ENCODE assay signal across 8 cellular contexts in the genomic region with DNA sequence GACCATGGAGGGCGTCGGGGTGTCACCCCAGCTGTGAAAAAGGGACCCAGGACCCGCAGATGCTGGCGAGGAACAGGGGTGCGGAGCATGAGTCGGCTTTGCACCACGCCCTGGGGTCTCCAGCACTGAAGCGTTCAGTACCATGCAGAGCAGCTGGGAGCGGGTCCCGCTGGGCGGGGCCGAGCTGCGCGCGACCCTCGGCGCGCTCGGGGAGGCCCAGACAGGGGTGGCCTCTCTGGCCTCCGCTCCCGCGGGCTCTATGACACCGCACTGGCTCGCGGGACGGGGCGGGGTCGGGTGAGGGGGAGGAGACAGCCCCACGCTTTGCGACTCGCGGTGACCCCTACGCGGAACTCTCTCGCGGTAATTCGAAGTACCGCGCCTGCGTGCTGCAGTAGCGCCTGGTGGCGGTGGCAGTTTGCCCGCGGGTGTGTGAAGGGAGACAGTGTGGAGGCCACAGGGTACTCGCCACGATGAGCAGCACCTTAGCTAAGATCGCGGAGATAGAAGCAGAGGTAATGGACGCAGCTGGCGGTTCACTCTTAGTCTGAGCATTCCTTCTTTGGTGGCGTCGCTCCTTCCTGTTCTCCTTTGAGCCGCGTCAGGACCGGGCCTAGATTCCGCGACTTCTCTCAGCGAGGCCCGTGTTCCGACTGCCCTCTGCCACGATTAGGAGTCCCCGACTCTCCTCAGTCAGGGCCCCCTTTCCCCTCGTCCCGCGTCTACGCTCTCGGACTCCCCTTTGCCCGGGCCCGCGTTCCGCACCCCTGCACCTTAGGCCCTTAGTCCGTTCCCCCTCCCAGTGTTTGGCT. TPM values are rescaled to one million over a fixed set of nuclear protein-coding genes. Genes with fewer than 3 reads are reported as not detected.
DNase-seq lines count a peak whose midpoint lies in the region; ATAC-seq and TF ChIP-seq lines count a peak whose summit lies in the region.

A gene with protein sequence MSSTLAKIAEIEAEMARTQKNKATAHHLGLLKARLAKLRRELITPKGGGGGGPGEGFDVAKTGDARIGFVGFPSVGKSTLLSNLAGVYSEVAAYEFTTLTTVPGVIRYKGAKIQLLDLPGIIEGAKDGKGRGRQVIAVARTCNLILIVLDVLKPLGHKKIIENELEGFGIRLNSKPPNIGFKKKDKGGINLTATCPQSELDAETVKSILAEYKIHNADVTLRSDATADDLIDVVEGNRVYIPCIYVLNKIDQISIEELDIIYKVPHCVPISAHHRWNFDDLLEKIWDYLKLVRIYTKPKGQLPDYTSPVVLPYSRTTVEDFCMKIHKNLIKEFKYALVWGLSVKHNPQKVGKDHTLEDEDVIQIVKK (plus strand): TSS at position 394 of the 812 bp plus-strand sequence. CDS start 80 bp downstream, at position 474.

- peaks cover under 1% of the 10 kb centered on the region for H3K9me3 Mint-ChIP-seq in dendritic cell treated with granulocyte-macrophage colony-stimulating factor and Interleukin-4, amounts not matched to agents 40 ng/mL and 50 ng/mL, for 4 days

- H3K27me3 Mint-ChIP-seq in dendritic cell treated with granulocyte-macrophage colony-stimulating factor and Interleukin-4, amounts not matched to agents 40 ng/mL and 50 ng/mL, for 4 days = peaks cover under 1% of the 10 kb centered on the region

- peaks cover 22 to 31% (median 25%) of the 10 kb centered on the region in 10 experiments for H3K4me1 ChIP-seq in BLaER1 treated with 17β-estradiol and CSF1 and Interleukin-3, amounts not matched to agents 10 nM and 100 nM
- H3K4me1 ChIP-seq in left lung = peaks cover 7 to 25% of the 10 kb centered on the region in 2 donors

- H3K9ac ChIP-seq in BLaER1 treated with 17β-estradiol and CSF1 and Interleukin-3, amounts not matched to agents 10 nM and 100 nM = peak within 1 kb of the TSS; percentile 91 to 98 (median 96)

- TF ChIP-seq CTCF in left lung (IDR thresholded peaks at IDR 0.05) = peak in 1 of 2 donors; percentile 17

- H3K9me3 ChIP-seq in BLaER1 treated with 17β-estradiol and CSF1 and Interleukin-3, amounts not matched to agents 10 nM and 100 nM (replicated peaks in 1 of 11) = peaks cover 0 to 1% (median under 1%) of the 10 kb centered on the region in 11 experiments; a peak in 7 of 22 replicates
- H3K9me3 ChIP-seq in left lung = no peaks in the 10 kb centered on the region

- H3K4me3 ChIP-seq in BLaER1 treated with 17β-estradiol and CSF1 and Interleukin-3, amounts not matched to agents 10 nM and 100 nM = peak within 1 kb of the TSS; percentile 78 to 92 (median 90)
- H3K4me3 ChIP-seq in left lung = peak within 1 kb of the TSS; percentile 80 to 84

- peak within 1 kb of the TSS; percentile 87 to 98 (median 96) for H3K4me2 ChIP-seq in BLaER1 treated with 17β-estradiol and CSF1 and Interleukin-3, amounts not matched to agents 10 nM and 100 nM

- H3K4me1 Mint-ChIP-seq in dendritic cell treated with granulocyte-macrophage colony-stimulating factor and Interleukin-4, amounts not matched to agents 40 ng/mL and 50 ng/mL, for 4 days (ENCODE audit: low read depth) = peaks cover 7% of the 10 kb centered on the region

- ATAC-seq in GM19328 (IDR thresholded peaks at IDR 0.05; ENCODE audit: unreplicated experiment) (peak; percentile 97), HG03520 (IDR thresholded peaks at IDR 0.05; ENCODE audit: unreplicated experiment) (peak; percentile 88), left lung (peak; percentile 99)

- intact Hi-C loops in dendritic cell treated with granulocyte-macrophage colony-stimulating factor and Interleukin-4, amounts not matched to agents 40 ng/mL and 50 ng/mL, for 4 days (cut with micrococcal nuclease) = loop anchor here (1.0 to 5.0 kb wide), 2 partner anchors 54 to 88 kb away; a partner anchor contains a TSS
- intact Hi-C loops in left lung (cut with DNase I) = loop anchor here in 1 of 2 donors (10.0 kb wide), 1 partner anchor 55 kb away; a partner anchor contains a TSS

- peaks cover 36 to 41% (median 38%) of the 10 kb centered on the region in 11 experiments for H3K36me3 ChIP-seq in BLaER1 treated with 17β-estradiol and CSF1 and Interleukin-3, amounts not matched to agents 10 nM and 100 nM
- peaks cover 0 to 29% of the 10 kb centered on the region in 2 donors for H3K36me3 ChIP-seq in left lung

- peaks cover 0 to 45% (median 35%) of the 10 kb centered on the region in 11 experiments; a peak in 16 of 22 replicates for H4K20me1 ChIP-seq in BLaER1 treated with 17β-estradiol and CSF1 and Interleukin-3, amounts not matched to agents 10 nM and 100 nM

- peak within 1 kb of the TSS; percentile 90 for H3K27ac Mint-ChIP-seq in dendritic cell treated with granulocyte-macrophage colony-stimulating factor and Interleukin-4, amounts not matched to agents 40 ng/mL and 50 ng/mL, for 4 days

- peak within 1 kb of the TSS; percentile 85 for H3K4me3 Mint-ChIP-seq in dendritic cell treated with granulocyte-macrophage colony-stimulating factor and Interleukin-4, amounts not matched to agents 40 ng/mL and 50 ng/mL, for 4 days

- DNase-seq in NCI-H69 (lab: John Stamatoyannopoulos, UW) = peak; percentile 99
- peak; percentile 96 for DNase-seq in activated CD4-positive, alpha-beta T cell treated with anti-CD3 and anti-CD28 coated beads, Interleukin-2, amount 50 U/mL, for 1 hour
- DNase-seq in left lung = peak; percentile 97 to 98
- DNase-seq in stimulated activated CD4-positive, alpha-beta T cell treated with anti-CD3 and anti-CD28 coated beads, Interleukin-2, amount 100 ng/mL, for 48 hours = peak; percentile 94 to 95

- peak within 1 kb of the TSS; percentile 86 to 95 (median 92) for H3K27ac ChIP-seq in BLaER1 treated with 17β-estradiol and CSF1 and Interleukin-3, amounts not matched to agents 10 nM and 100 nM
- peak within 1 kb of the TSS; percentile 74 to 80 for H3K27ac ChIP-seq in left lung

- H3K27me3 ChIP-seq in BLaER1 treated with 17β-estradiol and CSF1 and Interleukin-3, amounts not matched to agents 10 nM and 100 nM = no peaks in the 10 kb centered on the region
- no peaks in the 10 kb centered on the region for H3K27me3 ChIP-seq in left lung

- H3K36me3 Mint-ChIP-seq in dendritic cell treated with granulocyte-macrophage colony-stimulating factor and Interleukin-4, amounts not matched to agents 40 ng/mL and 50 ng/mL, for 4 days (ENCODE audit: low read depth) = peaks cover 51% of the 10 kb centered on the region

RNA-seq across cellular contexts. Expression of the gene that starts here (rescaled TPM):
- 10 to 100 TPM; 36.3 to 52.3 TPM for total RNA-seq in left lung

Comparison
In these comparisons a context has a peak if more than half of its experiments do, and no peak if none do; other contexts are left out.
1. Peak in every context shown above with its lines: DNase-seq, ATAC-seq, H3K4me3 ChIP-seq and H3K27ac ChIP-seq.